ENCODE assay signal across 1 cellular context in genomic region chr6:106820412-106820852, GRCh38.
TF ChIP-seq lines count a peak whose summit lies in the region.

No MANE protein-coding gene starts in this region.

TF ChIP-seq in GM23338, 12 proteins besides CTCF, POLR2A, EP300 and RAD21 (continued from another document):
- TF ChIP-seq ZNF114 (CRISPR knock-in tag; IDR thresholded peaks at IDR 0.05) (no peak), ZNF462 (CRISPR knock-in tag; IDR thresholded peaks at IDR 0.05) (no peak), EZH2phosphoT487 (IDR thresholded peaks at IDR 0.05; ENCODE audit: unreplicated experiment) (no peak), NANOG (IDR thresholded peaks at IDR 0.05; ENCODE audit: borderline replicate concordance) (no peak)
